Comparison of ENCODE assay signal across 8 cellular contexts in genomic region chr19:38682195-38682867, GRCh38. TPM values are rescaled to one million over a fixed set of nuclear protein-coding genes. Genes with fewer than 3 reads are reported as not detected.
DNase-seq lines count a peak whose midpoint lies in the region; ATAC-seq and TF ChIP-seq lines count a peak whose summit lies in the region.

No MANE protein-coding gene starts in this region.

- H3K9me3 ChIP-seq in mucosa of rectum (ENCODE audit: control insufficient read depth in 2 of 2, low read length in 2 of 2), result no peaks in the 10 kb centered on the region

- no peak overlapping the region for H3K4me3 Mint-ChIP-seq in activated CD8-positive, alpha-beta memory T cell treated with anti-CD3 and anti-CD28 coated beads, Interleukin-2, amount 10 ng/mL, durations not matched to agents 7 days and 5 days
- H3K4me3 Mint-ChIP-seq in type B pancreatic cell, result no peak overlapping the region

- H3K9me3 Mint-ChIP-seq in activated CD8-positive, alpha-beta memory T cell treated with anti-CD3 and anti-CD28 coated beads, Interleukin-2, amount 10 ng/mL, durations not matched to agents 7 days and 5 days (ENCODE audit: low read depth), result peaks cover 4% of the 10 kb centered on the region
- H3K9me3 Mint-ChIP-seq in type B pancreatic cell, result peaks cover 6% of the 10 kb centered on the region

- H3K27ac ChIP-seq in coronary artery (peak overlapping the region; percentile 90 to 97), mucosa of rectum (ENCODE audit: low read depth in 2 of 2, low read length in 2 of 2) (peak overlapping the region; percentile 94 to 100)

- no peaks in the 10 kb centered on the region for H3K27me3 Mint-ChIP-seq in activated CD8-positive, alpha-beta memory T cell treated with anti-CD3 and anti-CD28 coated beads, Interleukin-2, amount 10 ng/mL, durations not matched to agents 7 days and 5 days
- no peaks in the 10 kb centered on the region for H3K27me3 Mint-ChIP-seq in type B pancreatic cell

- H3K4me3 ChIP-seq in coronary artery (no peak overlapping the region), mucosa of rectum (ENCODE audit: low read length in 2 of 2) (peak overlapping the region in 1 of 2 donors; percentile 1)

- H3K4me1 Mint-ChIP-seq in activated CD8-positive, alpha-beta memory T cell treated with anti-CD3 and anti-CD28 coated beads, Interleukin-2, amount 10 ng/mL, durations not matched to agents 7 days and 5 days, result peaks cover 97% of the 10 kb centered on the region
- H3K4me1 Mint-ChIP-seq in type B pancreatic cell (ENCODE audit: unreplicated experiment), result peaks cover 64% of the 10 kb centered on the region

- peaks cover 38% of the 10 kb centered on the region for H3K36me3 Mint-ChIP-seq in activated CD8-positive, alpha-beta memory T cell treated with anti-CD3 and anti-CD28 coated beads, Interleukin-2, amount 10 ng/mL, durations not matched to agents 7 days and 5 days
- H3K36me3 Mint-ChIP-seq in type B pancreatic cell, result peaks cover 36% of the 10 kb centered on the region

- no peak for DNase-seq in activated CD8-positive, alpha-beta memory T cell treated with anti-CD3 and anti-CD28 coated beads, Interleukin-2, amount 10 ng/mL, durations not matched to agents 7 days and 5 days
- no peak for DNase-seq in activated CD8-positive, alpha-beta memory T cell treated with anti-CD3 and anti-CD28 coated beads, Interleukin-2, amount 50 U/mL, for 4 hours
- DNase-seq in coronary artery (ENCODE audit: low spot score), result no peak
- DNase-seq in type B pancreatic cell (ENCODE audit: extremely low spot score, unreplicated experiment), result no peak
- no peak for DNase-seq in DMS53 treated with DMSO at 0.1 percent for 48 hours (lab: John Stamatoyannopoulos, UW; ENCODE audit: unreplicated experiment)

- no peaks in the 10 kb centered on the region for H3K27me3 ChIP-seq in mucosa of rectum (ENCODE audit: control insufficient read depth in 2 of 2, insufficient read depth in 2 of 2, low read length in 2 of 2)

- TF ChIP-seq CTCF in coronary artery (IDR thresholded peaks at IDR 0.05), result no peak
- no peak for TF ChIP-seq CTCF in type B pancreatic cell (conservative IDR thresholded peaks at IDR 0.05)

- H3K4me1 ChIP-seq in mucosa of rectum (ENCODE audit: control insufficient read depth in 2 of 2, insufficient read depth in 2 of 2, low read length in 2 of 2), result peaks cover 69 to 82% of the 10 kb centered on the region in 2 donors

- H3K27ac Mint-ChIP-seq in activated CD8-positive, alpha-beta memory T cell treated with anti-CD3 and anti-CD28 coated beads, Interleukin-2, amount 10 ng/mL, durations not matched to agents 7 days and 5 days, result peak overlapping the region; percentile 92
- H3K27ac Mint-ChIP-seq in type B pancreatic cell, result peak overlapping the region; percentile 100

- CTCF ChIA-PET in activated CD8-positive, alpha-beta memory T cell treated with anti-CD3 and anti-CD28 coated beads, Interleukin-2, amount 10 ng/mL, durations not matched to agents 7 days and 5 days (lab: Charles Lee), result interaction anchor here (1.2 to 1.9 kb wide), 5 partner anchors 13 to 48 kb away, joined by 3 to 7 read pairs (median 4); no protein-coding TSS in a partner anchor

- H3K9ac ChIP-seq in mucosa of rectum (ENCODE audit: low read depth in 1 of 2, low read length in 2 of 2), result peak overlapping the region; percentile 63 to 87

- ATAC-seq in activated CD8-positive, alpha-beta memory T cell treated with anti-CD3 and anti-CD28 coated beads, Interleukin-2, amount 10 ng/mL, durations not matched to agents 7 days and 5 days, result no peak
- ATAC-seq in GM21360 (IDR thresholded peaks at IDR 0.05; ENCODE audit: unreplicated experiment) (no peak), HG03045 (IDR thresholded peaks at IDR 0.05; ENCODE audit: unreplicated experiment) (no peak)

- H3K36me3 ChIP-seq in mucosa of rectum (ENCODE audit: control insufficient read depth in 2 of 2, insufficient read depth in 2 of 2, low read length in 2 of 2), result peaks cover 5 to 9% of the 10 kb centered on the region in 2 donors

RNA-seq across cellular contexts. Expression of gene ACTN4, which starts 34.9 kb away (rescaled TPM):
- 100 to 1,000 TPM; 413 to 433 TPM for total RNA-seq in activated CD8-positive, alpha-beta memory T cell treated with anti-CD3 and anti-CD28 coated beads, Interleukin-2, amount 10 ng/mL, durations not matched to agents 7 days and 5 days
- 475 and 776 TPM in 2 replicates for total RNA-seq in type B pancreatic cell (ENCODE audit: low replicate concordance)
